ENCODE assay signal across 1 cellular context in the genomic region with DNA sequence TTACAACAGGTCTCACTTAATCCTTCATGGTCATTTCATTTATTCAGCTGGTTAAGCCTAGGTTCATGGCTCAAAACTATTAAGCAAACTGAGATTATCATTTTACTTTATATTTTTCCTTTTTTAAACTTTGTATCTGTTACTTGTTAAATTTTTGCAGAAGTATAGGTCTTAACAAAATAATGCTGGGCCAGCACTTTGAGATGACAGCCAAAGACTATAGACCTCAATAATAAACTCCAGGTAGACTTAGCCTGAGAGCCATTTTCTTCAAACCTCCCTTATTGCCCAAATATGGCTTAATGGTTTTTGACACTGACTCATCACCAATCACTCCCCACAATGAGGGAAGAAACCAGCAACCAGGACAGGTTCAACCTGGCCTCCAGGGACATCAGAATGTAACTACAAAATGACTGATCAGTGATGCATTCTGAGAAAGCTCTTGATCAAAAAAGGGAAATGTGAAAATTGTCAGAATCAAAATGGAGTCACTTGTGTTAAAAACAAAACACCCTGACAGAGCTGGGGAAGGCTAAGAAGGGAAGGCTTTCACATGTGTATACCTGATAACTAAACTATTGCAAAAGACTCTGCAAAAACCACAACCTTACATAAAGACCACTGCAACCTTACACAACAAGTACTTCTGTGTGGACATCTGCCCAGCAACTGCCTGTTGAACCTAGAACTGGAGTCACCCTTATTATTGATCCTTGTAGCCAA.
A peak's percentile ranks its signal among the peaks of the same experiment; 100 is the strongest.
TF ChIP-seq lines count a peak whose summit lies in the region.

No MANE protein-coding gene starts in this region.

TF ChIP-seq in K562, 482 proteins besides CTCF, POLR2A, EP300 and RAD21 (continues in another document):
- TF ChIP-seq, protein P1, sequence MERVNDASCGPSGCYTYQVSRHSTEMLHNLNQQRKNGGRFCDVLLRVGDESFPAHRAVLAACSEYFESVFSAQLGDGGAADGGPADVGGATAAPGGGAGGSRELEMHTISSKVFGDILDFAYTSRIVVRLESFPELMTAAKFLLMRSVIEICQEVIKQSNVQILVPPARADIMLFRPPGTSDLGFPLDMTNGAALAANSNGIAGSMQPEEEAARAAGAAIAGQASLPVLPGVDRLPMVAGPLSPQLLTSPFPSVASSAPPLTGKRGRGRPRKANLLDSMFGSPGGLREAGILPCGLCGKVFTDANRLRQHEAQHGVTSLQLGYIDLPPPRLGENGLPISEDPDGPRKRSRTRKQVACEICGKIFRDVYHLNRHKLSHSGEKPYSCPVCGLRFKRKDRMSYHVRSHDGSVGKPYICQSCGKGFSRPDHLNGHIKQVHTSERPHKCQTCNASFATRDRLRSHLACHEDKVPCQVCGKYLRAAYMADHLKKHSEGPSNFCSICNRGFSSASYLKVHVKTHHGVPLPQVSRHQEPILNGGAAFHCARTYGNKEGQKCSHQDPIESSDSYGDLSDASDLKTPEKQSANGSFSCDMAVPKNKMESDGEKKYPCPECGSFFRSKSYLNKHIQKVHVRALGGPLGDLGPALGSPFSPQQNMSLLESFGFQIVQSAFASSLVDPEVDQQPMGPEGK (CRISPR knock-in tag; IDR thresholded peaks at IDR 0.05; ENCODE audit: borderline replicate concordance) = no peak
- TF ChIP-seq, protein P2, sequence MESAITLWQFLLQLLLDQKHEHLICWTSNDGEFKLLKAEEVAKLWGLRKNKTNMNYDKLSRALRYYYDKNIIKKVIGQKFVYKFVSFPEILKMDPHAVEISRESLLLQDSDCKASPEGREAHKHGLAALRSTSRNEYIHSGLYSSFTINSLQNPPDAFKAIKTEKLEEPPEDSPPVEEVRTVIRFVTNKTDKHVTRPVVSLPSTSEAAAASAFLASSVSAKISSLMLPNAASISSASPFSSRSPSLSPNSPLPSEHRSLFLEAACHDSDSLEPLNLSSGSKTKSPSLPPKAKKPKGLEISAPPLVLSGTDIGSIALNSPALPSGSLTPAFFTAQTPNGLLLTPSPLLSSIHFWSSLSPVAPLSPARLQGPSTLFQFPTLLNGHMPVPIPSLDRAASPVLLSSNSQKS (CRISPR knock-in tag; IDR thresholded peaks at IDR 0.05) = no peak
- TF ChIP-seq SMAD3 (CRISPR knock-in tag; conservative IDR thresholded peaks at IDR 0.05) (peak; percentile 88; the same call in 1 of the 2 replicates), FOXM1 (IDR thresholded peaks at IDR 0.05; ENCODE audit: low read depth) (no peak), FOXM1 (CRISPR knock-in tag; IDR thresholded peaks at IDR 0.05; ENCODE audit: low read depth) (no peak), ARID3B (CRISPR knock-in tag; IDR thresholded peaks at IDR 0.05; ENCODE audit: borderline replicate concordance) (no peak), YBX1 (IDR thresholded peaks at IDR 0.05) (no peak), FOXA3 (CRISPR knock-in tag; conservative IDR thresholded peaks at IDR 0.05 in 1 of 2, IDR thresholded peaks at IDR 0.05 in 1 of 2) (no peak), ZFP30 (CRISPR knock-in tag; IDR thresholded peaks at IDR 0.05; ENCODE audit: borderline replicate concordance) (no peak), ZNF408 (CRISPR knock-in tag; IDR thresholded peaks at IDR 0.05; ENCODE audit: low read depth) (no peak), OTX1 (CRISPR knock-in tag; IDR thresholded peaks at IDR 0.05) (no peak), PCBP2 (IDR thresholded peaks at IDR 0.05; ENCODE audit: low read depth, low read length, poor library complexity, severe bottlenecking) (no peak), ZNF584 (CRISPR knock-in tag; IDR thresholded peaks at IDR 0.05; ENCODE audit: low read depth) (peak; percentile 68; the same call in 1 of the 2 replicates), EHMT2 (IDR thresholded peaks at IDR 0.05) (no peak), TBL1XR1 (IDR thresholded peaks at IDR 0.05; ENCODE audit: low read length in 2 of 2) (no peak), CUX1 (CRISPR knock-in tag; IDR thresholded peaks at IDR 0.05) (peak; percentile 86), RREB1 (CRISPR knock-in tag; IDR thresholded peaks at IDR 0.05) (no peak)
